12 cellular contexts compared by ENCODE assay signal in the genomic region with DNA sequence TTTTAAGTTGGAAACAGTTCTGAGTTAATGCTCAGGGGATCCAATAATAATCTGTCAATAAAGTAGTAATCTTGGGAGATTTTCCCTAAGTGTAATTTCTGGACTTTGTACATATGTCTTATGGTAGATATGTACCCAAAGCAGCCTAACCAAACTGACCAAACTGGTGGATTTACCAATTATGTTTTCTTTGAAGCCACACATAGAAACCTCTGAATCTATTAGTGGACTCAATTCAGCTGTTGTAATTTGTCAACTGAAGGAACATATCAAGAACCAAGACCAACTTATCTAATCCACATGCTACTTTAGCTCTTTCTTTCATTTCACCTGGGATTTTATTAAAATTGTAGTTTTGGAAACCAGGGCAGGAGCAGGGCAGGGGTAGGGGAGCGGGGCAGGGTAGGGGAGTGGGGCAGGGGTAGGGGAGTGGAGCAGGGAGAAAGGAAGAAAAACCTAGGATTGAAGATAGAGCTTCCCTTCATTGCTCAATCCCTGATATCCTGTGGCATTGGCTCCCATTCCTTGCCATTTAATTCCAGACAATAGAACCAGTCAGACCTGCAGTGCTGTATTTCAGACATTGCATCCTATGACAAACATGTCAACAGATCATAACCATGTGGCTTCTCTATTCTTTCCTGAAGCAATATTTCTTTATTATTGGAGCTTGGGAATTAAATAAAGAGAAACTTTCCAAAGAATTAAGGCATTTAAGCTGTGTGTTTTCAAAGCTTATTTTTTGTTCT.
A peak's percentile ranks its signal among the peaks of the same experiment; 100 is the strongest.
DNase-seq lines count a peak whose midpoint lies in the region; ATAC-seq and TF ChIP-seq lines count a peak whose summit lies in the region.
"Had no signal": no experiment of that assay in that cellular context is flagged by ENCODE, and none has a peak within 500 bp of the region (broad histone marks: within the 10 kb centered on the region; RNA-seq: fewer than 3 reads in every experiment).

No MANE protein-coding gene starts in this region.

- H2BK5ac ChIP-seq in neuronal stem cell (ENCODE audit: low read length) = no peak overlapping the region

- peaks cover 26% of the 10 kb centered on the region for H3K4me1 ChIP-seq in PC-3 (ENCODE audit: insufficient read depth, low read length)
- H3K4me1 ChIP-seq in right cardiac atrium (ENCODE audit: control insufficient read depth, insufficient read depth, low read length) = no peaks in the 10 kb centered on the region
- H3K4me1 ChIP-seq in neuronal stem cell (ENCODE audit: control insufficient read depth in 2 of 2, insufficient read depth in 1 of 2, low read depth in 1 of 2, low read length in 2 of 2) = no peaks in the 10 kb centered on the region

- H4K8ac ChIP-seq in neuronal stem cell (ENCODE audit: low read depth, low read length) = no peak overlapping the region

- H3K27me3 ChIP-seq in PC-3 (ENCODE audit: low read length) (no peaks in the 10 kb centered on the region), right cardiac atrium (ENCODE audit: control insufficient read depth, insufficient read depth) (no peaks in the 10 kb centered on the region), neuronal stem cell (ENCODE audit: control insufficient read depth in 3 of 3, insufficient read depth in 3 of 3, low read depth in 1 of 3, low read length in 3 of 3) (no peaks in the 10 kb centered on the region)

- ATAC-seq in GM19467 (IDR thresholded peaks at IDR 0.05; ENCODE audit: unreplicated experiment) (peak; percentile 20), PC-3 (peak; percentile 77), right cardiac atrium (peak; percentile 59 to 80), HG02973 (IDR thresholded peaks at IDR 0.05; ENCODE audit: unreplicated experiment) (no peak), HG03565 (IDR thresholded peaks at IDR 0.05; ENCODE audit: unreplicated experiment) (no peak)

- H3K36me3 ChIP-seq in PC-3 (ENCODE audit: low read depth, low read length) (no peaks in the 10 kb centered on the region), neuronal stem cell (replicated peaks in 1 of 2; ENCODE audit: control insufficient read depth in 2 of 2, insufficient read depth in 2 of 2, low read length in 2 of 2) (no peaks in the 10 kb centered on the region)

- H3K14ac ChIP-seq in neuronal stem cell (ENCODE audit: low read length) = no peak overlapping the region

- H2AK5ac ChIP-seq in neuronal stem cell (ENCODE audit: low read depth, low read length) = no peak overlapping the region

- intact Hi-C loops in PC-3 (cut with micrococcal nuclease) = no loop called here
- intact Hi-C loops in right cardiac atrium (cut with DNase I) = no loop called here

- DNase-seq in AG10803 (ENCODE audit: low read depth) = peak; percentile 57
- peak; percentile 80 for DNase-seq in PC-3
- no peak for DNase-seq in right cardiac atrium
- DNase-seq in inferior parietal cortex (ENCODE audit: extremely low spot score) = no peak
- DNase-seq in neuronal stem cell (ENCODE audit: low spot score) = no peak
- DNase-seq: Karpas-422, NCI-H510A treated with DMSO at 0.1 percent for 48 hours, T-helper 9 cell had no signal

- H3K4me3 ChIP-seq in AG10803 (ENCODE audit: low read length) = no peak overlapping the region
- no peak overlapping the region for H3K4me3 ChIP-seq in PC-3 (ENCODE audit: low read length)
- no peak overlapping the region for H3K4me3 ChIP-seq in right cardiac atrium (ENCODE audit: low read length)
- H3K4me3 ChIP-seq in neuronal stem cell (ENCODE audit: low read length in 2 of 2) = no peak overlapping the region

- H4K91ac ChIP-seq in neuronal stem cell (ENCODE audit: low read depth, low read length, poor library complexity) = no peak overlapping the region

- H3K9ac ChIP-seq in PC-3 (ENCODE audit: low read length) = peak overlapping the region; percentile 46
- no peak overlapping the region for H3K9ac ChIP-seq in neuronal stem cell (ENCODE audit: low read depth, low read length, poor library complexity)

- no peaks in the 10 kb centered on the region for H4K20me1 ChIP-seq in PC-3 (ENCODE audit: low read length)

- H2BK15ac ChIP-seq in neuronal stem cell (ENCODE audit: low read length) = no peak overlapping the region

- no peaks in the 10 kb centered on the region for H3K79me2 ChIP-seq in PC-3 (ENCODE audit: low read length)

- H3K4ac ChIP-seq in neuronal stem cell (ENCODE audit: low read length) = no peak overlapping the region

- POLR2A ChIA-PET in PC-3 (lab: Charles Lee; ENCODE audit: unreplicated experiment) = interaction anchor here (0.5 to 0.7 kb wide), 3 partner anchors 33 to 254 kb away, joined by 3 read pairs; a partner anchor contains a TSS

- no peak overlapping the region for H3K23ac ChIP-seq in neuronal stem cell (ENCODE audit: low read depth, low read length, poor library complexity)

- no peaks in the 10 kb centered on the region for H3F3A ChIP-seq in PC-3 (ENCODE audit: low read length, unreplicated experiment)

- no peaks in the 10 kb centered on the region for H3K9me3 ChIP-seq in PC-3 (ENCODE audit: low read length)
- no peaks in the 10 kb centered on the region for H3K9me3 ChIP-seq in right cardiac atrium (ENCODE audit: control insufficient read depth, low read length)
- no peaks in the 10 kb centered on the region for H3K9me3 ChIP-seq in neuronal stem cell (replicated peaks in 1 of 2; ENCODE audit: control insufficient read depth in 2 of 2, insufficient read depth in 1 of 2, low read depth in 1 of 2, low read length in 2 of 2)

- H3K18ac ChIP-seq in neuronal stem cell (ENCODE audit: low read length) = no peak overlapping the region

- WGBS in right cardiac atrium = 97% methylated on average over 1 of the region's 1 CpG
- no CpG with 5 or more reads among the region's 1 CpG for WGBS in neuronal stem cell (ENCODE audit: extremely low coverage in 2 of 2, insufficient read length in 2 of 2, insufficient replicate concordance in 1 of 2), 2 donors

- H3K79me1 ChIP-seq in neuronal stem cell (ENCODE audit: low read depth, low read length) = no peaks in the 10 kb centered on the region

- H3K9me2 ChIP-seq in PC-3 (replicated peaks; ENCODE audit: low read length) = no peaks in the 10 kb centered on the region

- no peak overlapping the region for H2BK120ac ChIP-seq in neuronal stem cell (ENCODE audit: low read depth, low read length)

- no peak overlapping the region for H2BK12ac ChIP-seq in neuronal stem cell (ENCODE audit: low read length)

- TF ChIP-seq CTCF in AG10803 (conservative IDR thresholded peaks at IDR 0.05; ENCODE audit: low read length) (no peak), PC-3 (conservative IDR thresholded peaks at IDR 0.05; ENCODE audit: low read depth, low read length) (no peak)

- H2AFZ ChIP-seq in PC-3 (ENCODE audit: low read length) (no peak overlapping the region), neuronal stem cell (ENCODE audit: low read length) (no peak overlapping the region)

- CTCF ChIA-PET in PC-3 (lab: Charles Lee) = interaction anchor here (0.8 kb wide), 1 partner anchor 274 kb away, joined by 3 read pairs; no protein-coding TSS in a partner anchor

- BruUV-seq in PC-3 (replicated peaks; lab: Mats Ljungman, UMichigan) = no TSS peak

- H3K27ac ChIP-seq in PC-3 (ENCODE audit: low read length) (peak overlapping the region; percentile 88), right cardiac atrium (ENCODE audit: low read length) (no peak overlapping the region), neuronal stem cell (replicated peaks; ENCODE audit: low read length) (no peak overlapping the region)
- H3K27ac ChIP-seq: C4-2B had no signal

- H3K4me2 ChIP-seq in PC-3 (ENCODE audit: low read length) (peak overlapping the region; percentile 18), neuronal stem cell (ENCODE audit: insufficient read depth, low read length, poor library complexity, severe bottlenecking) (no peak overlapping the region)

Comparison
In these comparisons a context has a peak if more than half of its experiments do, and no peak if none do; other contexts are left out.
1. DNase-seq: peak in AG10803 (single experiment) and PC-3 (single experiment); none in right cardiac atrium (0 of 3), inferior parietal cortex (single experiment) and neuronal stem cell (single experiment).
2. ATAC-seq: peak in GM19467 (single experiment), PC-3 (single experiment) and right cardiac atrium (2 of 2); none in HG02973 (single experiment) and HG03565 (single experiment).